In the genomic region with DNA sequence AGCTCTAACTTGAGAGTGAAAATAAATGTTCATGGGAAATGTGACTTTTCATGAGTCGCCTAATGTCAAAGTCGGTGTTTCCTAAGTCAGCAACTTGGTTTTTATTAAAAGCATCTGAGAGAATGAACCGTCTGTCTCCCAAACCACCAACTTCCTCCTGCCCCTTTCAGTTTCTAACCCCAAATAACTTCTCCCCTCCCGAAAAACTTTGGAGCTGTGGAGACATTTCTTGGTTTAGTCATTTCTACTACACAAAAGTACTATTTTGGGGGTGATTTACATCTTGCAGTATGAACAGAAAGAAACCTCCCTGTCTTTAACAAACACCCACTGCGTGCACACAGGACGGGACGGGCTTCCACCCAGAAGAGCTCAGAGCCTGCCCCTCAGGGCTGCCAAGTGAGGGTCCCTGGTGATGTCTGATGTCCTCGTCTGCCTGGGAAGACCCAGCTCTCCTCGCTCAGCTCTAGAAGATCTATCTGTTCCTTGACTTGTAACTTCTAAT, we compare ENCODE assay signal across 8 cellular contexts.
DNase-seq lines count a peak whose midpoint lies in the region; ATAC-seq and TF ChIP-seq lines count a peak whose summit lies in the region.

No MANE protein-coding gene starts in this region.

- H3K36me3 ChIP-seq in mesenchymal stem cell (ENCODE audit: control insufficient read depth in 1 of 2, insufficient read depth in 2 of 2, low read depth in 1 of 2, low read length in 2 of 2) (peaks cover 19 to 44% of the 10 kb centered on the region in 2 experiments), HAP-1 (replicated peaks) (no peaks in the 10 kb centered on the region)

- peak overlapping the region; percentile 77 to 91 for H3K4me3 Mint-ChIP-seq in activated T-cell treated with anti-CD3 and anti-CD28 coated beads, Interleukin-2, amount 50 U/mL, for 72 hours
- H3K4me3 Mint-ChIP-seq in type B pancreatic cell = peak overlapping the region; percentile 6

- in situ Hi-C loops in HAP-1 (cut with MboI; ENCODE audit: low sequenced_read_pairs) = no loop called here

- no peak overlapping the region for H2AFZ ChIP-seq in mesenchymal stem cell (ENCODE audit: low read depth, low read length)

- H3K4me1 ChIP-seq in mesenchymal stem cell (ENCODE audit: control insufficient read depth, insufficient read depth, low read depth, low read length) (peaks cover 50% of the 10 kb centered on the region), HAP-1 (peaks cover 21% of the 10 kb centered on the region)

- peaks cover 6 to 12% of the 10 kb centered on the region in 2 donors for H3K36me3 Mint-ChIP-seq in activated T-cell treated with anti-CD3 and anti-CD28 coated beads, Interleukin-2, amount 50 U/mL, for 72 hours (ENCODE audit: insufficient read depth in 2 of 2)
- no peaks in the 10 kb centered on the region for H3K36me3 Mint-ChIP-seq in type B pancreatic cell

- H2BK120ac ChIP-seq in mesenchymal stem cell (ENCODE audit: low read depth, low read length) = peak overlapping the region; percentile 99

- H3K18ac ChIP-seq in mesenchymal stem cell (ENCODE audit: low read depth in 1 of 2, low read length in 2 of 2) = peak overlapping the region; percentile 58 to 98

- DNase-seq in GM03348 (ENCODE audit: low spot score) (peak; percentile 75), GM20000 (ENCODE audit: low spot score) (peak; percentile 82), HL-60 (ENCODE audit: low read depth in 1 of 2, low spot score in 1 of 2) (peak; percentile 50 to 64), mesenchymal stem cell (peak; percentile 61), type B pancreatic cell (ENCODE audit: extremely low spot score, unreplicated experiment) (no peak), hippocampal formation (lab: John Stamatoyannopoulos, UW) (no peak), HAP-1 (ENCODE audit: low spot score in 2 of 2) (no peak)
- peak; percentile 35 to 41 for DNase-seq in activated T-cell treated with anti-CD3 and anti-CD28 coated beads, Interleukin-2, amount 50 U/mL, for 72 hours

- H2AK5ac ChIP-seq in mesenchymal stem cell (ENCODE audit: low read length, severe bottlenecking) = peak overlapping the region; percentile 69

- H3K27ac ChIP-seq in HL-60 (replicated peaks) = peak overlapping the region; percentile 95
- H3K27ac ChIP-seq in mesenchymal stem cell (ENCODE audit: low read length, poor library complexity, severe bottlenecking) = peak overlapping the region; percentile 6

- H2BK5ac ChIP-seq in mesenchymal stem cell (ENCODE audit: low read depth, low read length, poor library complexity, severe bottlenecking) = peak overlapping the region; percentile 71

- peaks cover 2% of the 10 kb centered on the region in 2 donors for H3K9me3 Mint-ChIP-seq in activated T-cell treated with anti-CD3 and anti-CD28 coated beads, Interleukin-2, amount 50 U/mL, for 72 hours
- H3K9me3 Mint-ChIP-seq in type B pancreatic cell = no peaks in the 10 kb centered on the region

- H2BK12ac ChIP-seq in mesenchymal stem cell (ENCODE audit: low read length in 2 of 2) = no peak overlapping the region

- no peak overlapping the region for H3K23ac ChIP-seq in mesenchymal stem cell (ENCODE audit: low read length in 2 of 2)

- H3K4ac ChIP-seq in mesenchymal stem cell (ENCODE audit: low read depth in 1 of 2, low read length in 2 of 2) = peak overlapping the region; percentile 62 to 80

- peak overlapping the region; percentile 91 for H2BK15ac ChIP-seq in mesenchymal stem cell (ENCODE audit: low read depth, poor library complexity, severe bottlenecking)

- H3K27me3 ChIP-seq in HL-60 (ENCODE audit: insufficient read depth, poor library complexity, severe bottlenecking) (no peaks in the 10 kb centered on the region), mesenchymal stem cell (ENCODE audit: control insufficient read depth in 1 of 2, insufficient read depth in 1 of 2, low read length in 2 of 2) (no peaks in the 10 kb centered on the region), HAP-1 (ENCODE audit: low read depth) (no peaks in the 10 kb centered on the region)

- H3K4me3 ChIP-seq in HL-60 (replicated peaks; ENCODE audit: insufficient read depth, low read length) = no peak overlapping the region; the same call in 1 of the 2 replicates
- H3K4me3 ChIP-seq in mesenchymal stem cell (ENCODE audit: insufficient read depth in 1 of 2, low read depth in 1 of 2, low read length in 2 of 2) = peak overlapping the region in 1 of 2 experiments; percentile 28
- H3K4me3 ChIP-seq in HAP-1 = no peak overlapping the region

- H3K14ac ChIP-seq in mesenchymal stem cell (ENCODE audit: low read length in 2 of 2) = no peak overlapping the region

- H3K9ac ChIP-seq in mesenchymal stem cell (ENCODE audit: low read length) = peak overlapping the region; percentile 97

- H3K27ac Mint-ChIP-seq in activated T-cell treated with anti-CD3 and anti-CD28 coated beads, Interleukin-2, amount 50 U/mL, for 72 hours = peak overlapping the region; percentile 92
- peak overlapping the region; percentile 48 for H3K27ac Mint-ChIP-seq in type B pancreatic cell

- H4K8ac ChIP-seq in mesenchymal stem cell (ENCODE audit: low read length) = peak overlapping the region; percentile 73

- WGBS in mesenchymal stem cell = 76% methylated on average over 7 of the region's 9 CpGs

- TF ChIP-seq CTCF in GM20000 (IDR thresholded peaks at IDR 0.05; ENCODE audit: extremely low read depth, missing control alignments) (no peak), HL-60 (IDR thresholded peaks at IDR 0.05; ENCODE audit: insufficient read depth, low read length) (no peak), type B pancreatic cell (conservative IDR thresholded peaks at IDR 0.05) (no peak)

- H4K91ac ChIP-seq in mesenchymal stem cell (ENCODE audit: low read length) = peak overlapping the region; percentile 62

- H3K4me1 Mint-ChIP-seq in activated T-cell treated with anti-CD3 and anti-CD28 coated beads, Interleukin-2, amount 50 U/mL, for 72 hours (ENCODE audit: low read depth) = peaks cover 63% of the 10 kb centered on the region
- peaks cover 56% of the 10 kb centered on the region for H3K4me1 Mint-ChIP-seq in type B pancreatic cell (ENCODE audit: unreplicated experiment)

- peak; percentile 39 to 43 for ATAC-seq in activated T-cell treated with anti-CD3 and anti-CD28 coated beads, Interleukin-2, amount 50 U/mL, for 72 hours (replicated peaks in 1 of 2)

- no peak overlapping the region for H3K4me2 ChIP-seq in mesenchymal stem cell (ENCODE audit: low read length, poor library complexity, severe bottlenecking)

- no peaks in the 10 kb centered on the region for H3K27me3 Mint-ChIP-seq in activated T-cell treated with anti-CD3 and anti-CD28 coated beads, Interleukin-2, amount 50 U/mL, for 72 hours (ENCODE audit: low read depth)
- H3K27me3 Mint-ChIP-seq in type B pancreatic cell = no peaks in the 10 kb centered on the region

- H3K9me3 ChIP-seq in mesenchymal stem cell (ENCODE audit: control insufficient read depth, low read length) (no peaks in the 10 kb centered on the region), HAP-1 (no peaks in the 10 kb centered on the region)

- H3K79me1 ChIP-seq in mesenchymal stem cell (replicated peaks; ENCODE audit: low read length, poor library complexity, severe bottlenecking) = peaks cover 3% of the 10 kb centered on the region

Comparison
In these comparisons a context has a peak if more than half of its experiments do, and no peak if none do; other contexts are left out.
1. DNase-seq: peak in GM03348 (single experiment), GM20000 (single experiment), HL-60 (2 of 2), activated T-cell treated with anti-CD3 and anti-CD28 coated beads, Interleukin-2, amount 50 U/mL, for 72 hours (2 of 2) and mesenchymal stem cell (single experiment); none in type B pancreatic cell (single experiment), hippocampal formation (0 of 2) and HAP-1 (0 of 2).